27 cellular contexts compared by ENCODE assay signal in the genomic region with DNA sequence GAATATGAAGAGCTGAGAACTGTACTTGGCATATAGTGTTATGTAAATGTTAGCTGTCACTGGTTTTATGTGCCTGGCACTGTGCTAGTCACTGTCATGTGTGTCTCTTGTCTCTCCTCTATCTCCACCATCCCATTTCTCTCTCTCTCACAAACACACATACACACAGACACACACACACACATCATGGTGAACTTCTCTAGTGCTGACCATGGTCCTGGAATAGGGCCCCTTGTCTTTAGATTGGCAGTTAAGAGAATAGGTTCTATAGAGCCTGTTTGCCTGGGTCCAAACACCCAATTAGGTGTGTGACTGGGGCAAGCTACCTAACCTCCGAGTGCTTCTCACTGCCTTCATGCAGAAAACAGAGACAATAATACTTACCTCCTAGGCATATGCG.
DNase-seq lines count a peak whose midpoint lies in the region; ATAC-seq, FAIRE-seq and TF ChIP-seq lines count a peak whose summit lies in the region.
"Had no signal": no experiment of that assay in that cellular context is flagged by ENCODE, and none has a peak within 500 bp of the region (broad histone marks: within the 10 kb centered on the region; RNA-seq: fewer than 3 reads in every experiment).

No MANE protein-coding gene starts in this region.

- no peak overlapping the region for H3K23ac ChIP-seq in H1 (ENCODE audit: insufficient read length)

- H4K91ac ChIP-seq in H1 (replicated peaks; ENCODE audit: insufficient read length, low read length) = no peak overlapping the region

- no peak for TF ChIP-seq POLR2A in NB4 (IDR thresholded peaks at IDR 0.05; ENCODE audit: extremely low read depth, insufficient read length)
- TF ChIP-seq POLR2A in H1 (IDR thresholded peaks at IDR 0.05; ENCODE audit: control extremely low read depth in 1 of 2, low read depth in 2 of 2, low read length in 2 of 2) = no peak

- no peak for TF ChIP-seq RAD21 in H1 (IDR thresholded peaks at IDR 0.05 in 1 of 2, conservative IDR thresholded peaks at IDR 0.05 in 1 of 2; ENCODE audit: low read depth in 2 of 2, low read length in 2 of 2)

- H3K56ac ChIP-seq in H1 (replicated peaks; ENCODE audit: insufficient read length, low read depth, low read length) = no peak overlapping the region

- TF ChIP-seq CTCF in NB4 (IDR thresholded peaks at IDR 0.05; ENCODE audit: low read depth, low read length) (no peak), H1 (IDR thresholded peaks at IDR 0.05; ENCODE audit: control extremely low read depth in 1 of 3, insufficient read depth in 1 of 3, low read depth in 1 of 3, low read length in 3 of 3) (no peak), ascending aorta (IDR thresholded peaks at IDR 0.05) (no peak)

- 0 out of 2 replicates have a peak overlapping the region, but pooled peaks have one; percentile 3 for H2BK15ac ChIP-seq in H1 (ENCODE audit: low read length)

- intact Hi-C loops in aorta (cut with DNase I) (no loop called here), ascending aorta (cut with DNase I) (no loop called here)

- H3K18ac ChIP-seq in H1 (ENCODE audit: extremely low read depth, low read length) = no peak overlapping the region

- H2AFZ ChIP-seq in H1 (ENCODE audit: low read length) = no peak overlapping the region
- H2AFZ ChIP-seq: parathyroid adenoma had no signal

- H3K14ac ChIP-seq in H1 (ENCODE audit: insufficient read length) = no peak overlapping the region

- peak overlapping the region; percentile 66; the same call in 1 of the 2 replicates for H2AK5ac ChIP-seq in H1 (ENCODE audit: low read depth, low read length)

- peak overlapping the region; percentile 56 to 84; a peak in 2 of 4 replicates for H3K4me2 ChIP-seq in H1 (ENCODE audit: insufficient read depth in 1 of 2, low read depth in 2 of 2, low read length in 2 of 2)

- H3K27me3 ChIP-seq in H7 (ENCODE audit: control insufficient read depth, insufficient read depth, low read length) (no peaks in the 10 kb centered on the region), H1 (replicated peaks in 1 of 4; ENCODE audit: control insufficient read depth in 3 of 4, extremely low read depth in 1 of 4, insufficient read depth in 3 of 4, low read length in 3 of 4) (no peaks in the 10 kb centered on the region; a peak in 1 of 7 replicates), aorta (ENCODE audit: control insufficient read depth in 1 of 2, insufficient read depth in 2 of 2, low read length in 1 of 2) (no peaks in the 10 kb centered on the region), ascending aorta (no peaks in the 10 kb centered on the region)
- H3K27me3 ChIP-seq: dorsolateral prefrontal cortex, right atrium auricular region, vagina had no signal

- H4K5ac ChIP-seq in H1 (ENCODE audit: insufficient read length, low read depth, low read length) = no peak overlapping the region

- H3K4me3 ChIP-seq in H7 (ENCODE audit: insufficient read depth, low read depth, low read length) (no peak overlapping the region), NB4 (ENCODE audit: low read depth, low read length) (no peak overlapping the region), H1 (ENCODE audit: extremely low read depth in 1 of 4, insufficient read depth in 2 of 4, low read depth in 3 of 4, low read length in 4 of 4) (no peak overlapping the region; a peak in 1 of 8 replicates), aorta (ENCODE audit: low read length in 2 of 2) (no peak overlapping the region), ascending aorta (no peak overlapping the region)
- H3K4me3 ChIP-seq: dorsolateral prefrontal cortex, right atrium auricular region, SK-N-MC, vagina had no signal

- H3K4ac ChIP-seq in H1 (replicated peaks; ENCODE audit: insufficient read length, low read depth, low read length) = no peak overlapping the region

- H3K9me3 ChIP-seq in H1 (ENCODE audit: insufficient read depth in 2 of 2, low read depth in 1 of 2, low read length in 1 of 2) (no peaks in the 10 kb centered on the region), aorta (ENCODE audit: control insufficient read depth, low read length) (no peaks in the 10 kb centered on the region), ascending aorta (no peaks in the 10 kb centered on the region)
- H3K9me3 ChIP-seq: right atrium auricular region, vagina had no signal

- no peak for FAIRE-seq in H1 (lab: Jason Lieb, UNC)
- FAIRE-seq: islet of Langerhans had no signal

- peaks cover 0 to 12% (median 6%) of the 10 kb centered on the region in 4 experiments; a peak in 6 of 7 replicates for H3K4me1 ChIP-seq in H1 (replicated peaks in 1 of 4; ENCODE audit: control insufficient read depth in 3 of 4, insufficient read depth in 4 of 4, low read length in 3 of 4)
- H3K4me1 ChIP-seq in aorta (ENCODE audit: control insufficient read depth in 1 of 2, insufficient read depth in 2 of 2, low read length in 2 of 2) = no peaks in the 10 kb centered on the region
- H3K4me1 ChIP-seq in ascending aorta = no peaks in the 10 kb centered on the region
- H3K4me1 ChIP-seq: parathyroid adenoma, right atrium auricular region, vagina had no signal

- no peak overlapping the region for H2BK5ac ChIP-seq in H1 (ENCODE audit: low read depth, low read length)

- no peak overlapping the region for H3K9ac ChIP-seq in H1 (replicated peaks in 1 of 4; ENCODE audit: extremely low read depth in 1 of 4, low read depth in 3 of 4, low read length in 3 of 4)
- H3K9ac ChIP-seq: parathyroid adenoma had no signal

- peak; percentile 43 for DNase-seq in H7
- peak; percentile 8 for DNase-seq in NB4 (ENCODE audit: low read depth)
- no peak for DNase-seq in H1 (ENCODE audit: low read depth in 1 of 2, low spot score in 2 of 2)
- DNase-seq in myocyte (ENCODE audit: low read depth) = peak; percentile 1
- no peak for DNase-seq in aorta
- DNase-seq in activated T-cell treated with anti-CD3 and anti-CD28 coated beads, Interleukin-2, amount 50 U/mL, for 1 hour = no peak
- no peak for DNase-seq in ascending aorta (ENCODE audit: low spot score in 2 of 2)
- no peak for DNase-seq in stimulated activated CD4-positive, alpha-beta T cell treated with anti-CD3 and anti-CD28 coated beads, Interleukin-4, amount 100 ng/mL, for 4 hours
- DNase-seq: activated CD4-positive, alpha-beta T cell treated with anti-CD3 and anti-CD28 coated beads, Interleukin-2, amount 50 U/mL, for 1 hour; dorsolateral prefrontal cortex; foreskin melanocyte; hippocampal formation; left ventricle myocardium superior; MV-4-11; NK-92 treated with Interleukin-12 subunit alpha and Interleukin-12 subunit beta, amount 100 ng/mL, for 24 hours; RPMI8226; stimulated activated CD4-positive, alpha-beta T cell treated with anti-CD3 and anti-CD28 coated beads, Interleukin-4, amount 100 ng/mL, for 24 hours; stimulated activated naive CD4-positive, alpha-beta T cell had no signal

- ATAC-seq in aorta (ENCODE audit: low FRiP score) = no peak
- ATAC-seq: activated naive CD4-positive, alpha-beta T cell treated with anti-CD3 and anti-CD28 coated beads, Interleukin-2, amount 50 U/mL, for 72 hours; left ventricle myocardium superior had no signal

- H4K20me1 ChIP-seq in H1 (replicated peaks in 1 of 2; ENCODE audit: control insufficient read depth in 1 of 2, insufficient read depth in 2 of 2, low read length in 2 of 2) = no peaks in the 10 kb centered on the region

- WGBS in H1 (ENCODE audit: extremely low coverage in 1 of 2, insufficient coverage in 1 of 2, insufficient read length in 1 of 2, insufficient replicate concordance in 2 of 2, low coverage in 1 of 2, low lambda C conversion rate in 2 of 2, missing lambda C conversion rate in 1 of 2), 2 experiments = 94% methylated on average over 2 of the region's 2 CpGs; no CpG with 5 or more reads in 1 of the 2 experiments
- WGBS in aorta, 2 donors = 91 to 93% methylated on average over 2 of the region's 2 CpGs

- H3K79me1 ChIP-seq in H1 (ENCODE audit: low read depth, low read length) = no peaks in the 10 kb centered on the region

- H2BK20ac ChIP-seq in H1 (ENCODE audit: low read length) = no peak overlapping the region

- no peak for TF ChIP-seq EP300 in H1 (IDR thresholded peaks at IDR 0.05; ENCODE audit: borderline replicate concordance in 1 of 2, low read depth in 2 of 2, low read length in 2 of 2)

- 0 out of 2 replicates have a peak, but pooled peaks cover 2% of the 10 kb centered on the region for H3K23me2 ChIP-seq in H1 (ENCODE audit: low read depth, low read length)

- peak overlapping the region; percentile 0; the same call in 1 of the 2 replicates for H2BK12ac ChIP-seq in H1 (ENCODE audit: low read depth, low read length)

- H3K79me2 ChIP-seq in H1 (ENCODE audit: control insufficient read depth in 1 of 2, insufficient read depth in 2 of 2, low read length in 2 of 2) = no peaks in the 10 kb centered on the region
- H3K79me2 ChIP-seq: parathyroid adenoma had no signal

- POLR2A ChIA-PET in H1 (lab: Charles Lee; ENCODE audit: partially characterized antibody) = interaction anchor here (0.9 to 1.5 kb wide), 6 partner anchors 9 to 108 kb away, joined by 3 to 7 read pairs (median 3); no protein-coding TSS in a partner anchor

- H3K27ac ChIP-seq in H1 (ENCODE audit: low read depth, low read length) (no peak overlapping the region), aorta (ENCODE audit: low read depth in 1 of 2, low read length in 2 of 2) (no peak overlapping the region), ascending aorta (no peak overlapping the region)
- H3K27ac ChIP-seq: C4-2B, dorsolateral prefrontal cortex, epithelial cell of prostate, parathyroid adenoma, right atrium auricular region, SK-N-MC, vagina, VCaP had no signal

- no peak overlapping the region for H4K8ac ChIP-seq in H1 (ENCODE audit: extremely low read depth, insufficient read depth, low read length)

- no peak overlapping the region for H2BK120ac ChIP-seq in H1 (replicated peaks; ENCODE audit: low read depth, low read length)

- CTCF ChIA-PET in H1 (lab: Charles Lee; ENCODE audit: partially characterized antibody) = interaction anchor here (0.9 to 8.6 kb wide), 6 partner anchors 9 to 277 kb away, joined by 3 to 64 read pairs (median 4); no protein-coding TSS in a partner anchor

- H3K36me3 ChIP-seq in H7 (replicated peaks; ENCODE audit: control insufficient read depth, insufficient read depth, low read length) = no peaks in the 10 kb centered on the region
- no peaks in the 10 kb centered on the region for H3K36me3 ChIP-seq in H1 (ENCODE audit: control insufficient read depth in 2 of 4, insufficient read depth in 4 of 4, low read length in 3 of 4)
- H3K36me3 ChIP-seq in aorta (ENCODE audit: control insufficient read depth in 1 of 2, insufficient read depth in 2 of 2, low read length in 1 of 2) = no peaks in the 10 kb centered on the region
- peaks cover 0 to 6% of the 10 kb centered on the region in 2 donors for H3K36me3 ChIP-seq in ascending aorta
- H3K36me3 ChIP-seq: right atrium auricular region, vagina had no signal

TF ChIP-seq in H1, 55 proteins besides CTCF, POLR2A, EP300 and RAD21:
- no peak for TF ChIP-seq SIRT6 (IDR thresholded peaks at IDR 0.05; ENCODE audit: low read length)
- peak in 1 of 2 experiments; percentile 60; a peak in 1 of 4 replicates for TF ChIP-seq SIN3A (conservative IDR thresholded peaks at IDR 0.05 in 1 of 2, IDR thresholded peaks at IDR 0.05 in 1 of 2; ENCODE audit: low read depth in 1 of 2, low read length in 2 of 2)

Comparison
In these comparisons a context has a peak if more than half of its experiments do, and no peak if none do; other contexts are left out.
1. DNase-seq: peak in H7 (single experiment), NB4 (single experiment) and myocyte (single experiment); none in H1 (0 of 2), aorta (0 of 2), activated T-cell treated with anti-CD3 and anti-CD28 coated beads, Interleukin-2, amount 50 U/mL, for 1 hour (single experiment), ascending aorta (0 of 2) and stimulated activated CD4-positive, alpha-beta T cell treated with anti-CD3 and anti-CD28 coated beads, Interleukin-4, amount 100 ng/mL, for 4 hours (0 of 2).